Comparison of ENCODE assay signal across 13 cellular contexts in the genomic region with DNA sequence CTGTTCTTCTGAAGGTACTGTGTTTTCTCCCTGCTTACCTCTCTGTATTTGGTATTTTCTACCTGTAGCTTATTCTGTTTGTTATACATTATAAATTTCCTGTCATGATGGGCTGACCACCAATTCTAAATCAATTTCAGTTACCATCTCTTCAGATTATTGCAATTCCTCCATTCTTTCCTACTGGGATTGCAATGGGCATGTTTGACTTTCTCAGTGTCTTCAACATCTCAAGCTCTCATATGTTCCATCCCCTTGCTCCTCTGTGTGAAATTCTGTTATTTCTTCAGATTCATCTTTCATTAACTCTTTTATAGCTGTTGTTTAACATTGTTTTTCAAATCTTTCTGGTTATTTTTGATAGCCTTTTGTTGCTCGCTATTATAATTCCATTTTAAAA. TPM values are rescaled to one million over a fixed set of nuclear protein-coding genes. Genes with fewer than 3 reads are reported as not detected.
DNase-seq lines count a peak whose midpoint lies in the region; ATAC-seq and TF ChIP-seq lines count a peak whose summit lies in the region.
"Had no signal": no experiment of that assay in that cellular context is flagged by ENCODE, and none has a peak within 500 bp of the region (broad histone marks: within the 10 kb centered on the region; RNA-seq: fewer than 3 reads in every experiment).

No MANE protein-coding gene starts in this region.

- intact Hi-C loops in mammary epithelial cell (cut with micrococcal nuclease), result no loop called here
- intact Hi-C loops in breast epithelium (cut with DNase I; ENCODE audit: low total_unique reads), result no loop called here
- intact Hi-C loops in adrenal gland (cut with DNase I), result no loop called here
- intact Hi-C loops in uterus (cut with DNase I; ENCODE audit: low total_unique reads), result no loop called here

- ATAC-seq in GM19328 (IDR thresholded peaks at IDR 0.05; ENCODE audit: unreplicated experiment), result no peak
- ATAC-seq: HepG2 had no signal

- TF ChIP-seq POLR2A in breast epithelium (IDR thresholded peaks at IDR 0.05), result no peak
- TF ChIP-seq POLR2A in adrenal gland (IDR thresholded peaks at IDR 0.05), result no peak
- no peak for TF ChIP-seq POLR2A in uterus (IDR thresholded peaks at IDR 0.05)

- no peak overlapping the region for H2BK15ac ChIP-seq in mesenchymal stem cell (ENCODE audit: low read depth, poor library complexity, severe bottlenecking)

- H3K18ac ChIP-seq in mesenchymal stem cell (ENCODE audit: low read depth in 1 of 2, low read length in 2 of 2), result no peak overlapping the region

- H2AFZ ChIP-seq in mammary epithelial cell (ENCODE audit: low read depth, low read length), result no peak overlapping the region
- H2AFZ ChIP-seq in mesenchymal stem cell (ENCODE audit: low read depth, low read length), result no peak overlapping the region

- H3K4ac ChIP-seq in mesenchymal stem cell (ENCODE audit: low read depth in 1 of 2, low read length in 2 of 2), result no peak overlapping the region

- no peak overlapping the region for H3K14ac ChIP-seq in mesenchymal stem cell (ENCODE audit: low read length in 2 of 2)

- H2BK5ac ChIP-seq in mesenchymal stem cell (ENCODE audit: low read depth, low read length, poor library complexity, severe bottlenecking), result no peak overlapping the region

- in situ Hi-C loops in mammary epithelial cell (cut with MboI; ENCODE audit: low sequenced_read_pairs in 2 of 2), result no loop called here

- H2BK12ac ChIP-seq in mesenchymal stem cell (ENCODE audit: low read length in 2 of 2), result no peak overlapping the region

- 100% methylated on average over 1 of the region's 1 CpG for WGBS in mammary epithelial cell (ENCODE audit: low coverage, missing lambda C conversion rate)
- WGBS in mesenchymal stem cell, result no CpG with 5 or more reads among the region's 1 CpG
- WGBS in adrenal gland, 4 donors, result 90 to 99% (median 96%) methylated on average over 1 of the region's 1 CpG

- DNase-seq in mammary epithelial cell (no peak), breast epithelium (ENCODE audit: low spot score in 2 of 2) (no peak), SJSA1 (ENCODE audit: low read depth in 1 of 2, low spot score in 2 of 2) (no peak), mesenchymal stem cell (no peak), adrenal gland (no peak), uterus (no peak)
- DNase-seq: 8988T; ACHN; CD4-positive, CD25-positive, alpha-beta regulatory T cell; DMS79 treated with DMSO at 0.1 percent for 48 hours had no signal

- H3K23ac ChIP-seq in mesenchymal stem cell (ENCODE audit: low read length in 2 of 2), result no peak overlapping the region

- no peaks in the 10 kb centered on the region for H3K4me1 ChIP-seq in mammary epithelial cell (ENCODE audit: insufficient read depth, low read length)
- no peaks in the 10 kb centered on the region for H3K4me1 ChIP-seq in breast epithelium
- peaks cover 26% of the 10 kb centered on the region for H3K4me1 ChIP-seq in SJSA1 (replicated peaks)
- no peaks in the 10 kb centered on the region for H3K4me1 ChIP-seq in mesenchymal stem cell (ENCODE audit: control insufficient read depth, insufficient read depth, low read depth, low read length)
- no peaks in the 10 kb centered on the region for H3K4me1 ChIP-seq in adrenal gland (replicated peaks in 1 of 2)
- no peaks in the 10 kb centered on the region for H3K4me1 ChIP-seq in uterus

- TF ChIP-seq CTCF in mammary epithelial cell (conservative IDR thresholded peaks at IDR 0.05 in 1 of 2, IDR thresholded peaks at IDR 0.05 in 1 of 2; ENCODE audit: extremely low read depth in 1 of 2, insufficient read depth in 1 of 2, low read depth in 1 of 2, low read length in 2 of 2) (no peak), breast epithelium (IDR thresholded peaks at IDR 0.05) (no peak), adrenal gland (IDR thresholded peaks at IDR 0.05) (no peak), uterus (IDR thresholded peaks at IDR 0.05) (no peak)

- CTCF ChIA-PET in mammary epithelial cell (lab: Charles Lee; ENCODE audit: low non-redundant PET), result no interaction called here

- H3K9ac ChIP-seq in mammary epithelial cell (ENCODE audit: insufficient read depth, low read length) (no peak overlapping the region), mesenchymal stem cell (ENCODE audit: low read length) (peak overlapping the region; percentile 64)

- TSS peak; percentile 16 for BruUV-seq in mammary epithelial cell (replicated peaks; lab: Mats Ljungman, UMichigan)

- no peak overlapping the region for H2AK5ac ChIP-seq in mesenchymal stem cell (ENCODE audit: low read length, severe bottlenecking)

- H3K9me3 ChIP-seq in mammary epithelial cell (replicated peaks; ENCODE audit: insufficient read depth, low read length), result no peaks in the 10 kb centered on the region
- no peaks in the 10 kb centered on the region for H3K9me3 ChIP-seq in breast epithelium
- no peaks in the 10 kb centered on the region for H3K9me3 ChIP-seq in SJSA1 (replicated peaks)
- H3K9me3 ChIP-seq in mesenchymal stem cell (ENCODE audit: control insufficient read depth, low read length), result no peaks in the 10 kb centered on the region
- no peaks in the 10 kb centered on the region for H3K9me3 ChIP-seq in adrenal gland (replicated peaks in 1 of 3)
- no peaks in the 10 kb centered on the region for H3K9me3 ChIP-seq in uterus
- H3K9me3 ChIP-seq: BLaER1 treated with 17β-estradiol and CSF1 and Interleukin-3, amounts not matched to agents 10 nM and 100 nM had no signal

- no peak overlapping the region for H4K91ac ChIP-seq in mesenchymal stem cell (ENCODE audit: low read length)

- H3K27ac ChIP-seq in mammary epithelial cell (ENCODE audit: insufficient read depth, low read depth, low read length), result no peak overlapping the region
- no peak overlapping the region for H3K27ac ChIP-seq in breast epithelium
- peak overlapping the region; percentile 9 for H3K27ac ChIP-seq in SJSA1
- H3K27ac ChIP-seq in mesenchymal stem cell (ENCODE audit: low read length, poor library complexity, severe bottlenecking), result no peak overlapping the region
- H3K27ac ChIP-seq in adrenal gland, result peak overlapping the region in 1 of 5 donors; percentile 23
- H3K27ac ChIP-seq in uterus, result no peak overlapping the region

- dilution Hi-C loops in mammary epithelial cell (cut with HindIII; ENCODE audit: low sequenced_read_pairs), result loop anchor here (10.0 kb wide), 1 partner anchor 68 kb away; no protein-coding TSS in a partner anchor

- H3K27me3 ChIP-seq in mammary epithelial cell (ENCODE audit: insufficient read depth, low read length) (no peaks in the 10 kb centered on the region), breast epithelium (no peaks in the 10 kb centered on the region), SJSA1 (replicated peaks) (no peaks in the 10 kb centered on the region), mesenchymal stem cell (ENCODE audit: control insufficient read depth in 1 of 2, insufficient read depth in 1 of 2, low read length in 2 of 2) (no peaks in the 10 kb centered on the region), adrenal gland (no peaks in the 10 kb centered on the region), uterus (no peaks in the 10 kb centered on the region)
- H3K27me3 ChIP-seq: BLaER1 treated with 17β-estradiol and CSF1 and Interleukin-3, amounts not matched to agents 10 nM and 100 nM had no signal

- H2BK120ac ChIP-seq in mesenchymal stem cell (ENCODE audit: low read depth, low read length), result no peak overlapping the region

- H3K4me2 ChIP-seq in mammary epithelial cell (ENCODE audit: insufficient read depth, low read depth, low read length) (no peak overlapping the region), mesenchymal stem cell (ENCODE audit: low read length, poor library complexity, severe bottlenecking) (no peak overlapping the region)

- H3K36me3 ChIP-seq in mammary epithelial cell (ENCODE audit: insufficient read depth, low read length), result peaks cover 36% of the 10 kb centered on the region
- H3K36me3 ChIP-seq in breast epithelium, result no peaks in the 10 kb centered on the region
- H3K36me3 ChIP-seq in SJSA1, result peaks cover 82% of the 10 kb centered on the region
- peaks cover 49 to 89% of the 10 kb centered on the region in 2 experiments for H3K36me3 ChIP-seq in mesenchymal stem cell (ENCODE audit: control insufficient read depth in 1 of 2, insufficient read depth in 2 of 2, low read depth in 1 of 2, low read length in 2 of 2)
- H3K36me3 ChIP-seq in adrenal gland (replicated peaks in 1 of 2), result peaks cover 0 to 79% of the 10 kb centered on the region in 2 donors
- H3K36me3 ChIP-seq in uterus, result no peaks in the 10 kb centered on the region

- H3K79me1 ChIP-seq in mesenchymal stem cell (replicated peaks; ENCODE audit: low read length, poor library complexity, severe bottlenecking), result peaks cover 22% of the 10 kb centered on the region

- H3K4me3 ChIP-seq in mammary epithelial cell (replicated peaks in 1 of 3; ENCODE audit: insufficient read depth in 1 of 3, low read depth in 2 of 3, low read length in 3 of 3) (no peak overlapping the region), breast epithelium (no peak overlapping the region), SJSA1 (no peak overlapping the region), mesenchymal stem cell (ENCODE audit: insufficient read depth in 1 of 2, low read depth in 1 of 2, low read length in 2 of 2) (no peak overlapping the region), adrenal gland (no peak overlapping the region), uterus (no peak overlapping the region)
- H3K4me3 ChIP-seq: BLaER1 treated with 17β-estradiol and CSF1 and Interleukin-3, amounts not matched to agents 10 nM and 100 nM had no signal

- peaks cover 8% of the 10 kb centered on the region for H3K79me2 ChIP-seq in mammary epithelial cell (ENCODE audit: insufficient read depth, low read length)

- no peaks in the 10 kb centered on the region for H4K20me1 ChIP-seq in mammary epithelial cell (ENCODE audit: insufficient read depth, low read length)

- H4K8ac ChIP-seq in mesenchymal stem cell (ENCODE audit: low read length), result no peak overlapping the region

RNA-seq across cellular contexts. Expression of gene C22orf39, which starts 15.5 kb away (rescaled TPM):
- total RNA-seq in mammary epithelial cell, result 10 to 100 TPM; 12.2 to 14.7 TPM
- polyA plus RNA-seq in mammary epithelial cell, result 8.7 TPM
- polyA minus RNA-seq in mammary epithelial cell, result 7.6 TPM
- 100 to 1,000 TPM in 1 of 3 donors, 10 to 100 TPM in 2; 46.7 to 111 (median 54.4) TPM for total RNA-seq in breast epithelium
- total RNA-seq in SJSA1 (2014; rRNA removed; shearing (Covaris generic)), result 42.7 and 43.2 TPM in 2 replicates
- polyA plus RNA-seq in mesenchymal stem cell (2013, experiment 1 of 2), result 17.3 TPM
- 18.6 TPM for polyA plus RNA-seq in mesenchymal stem cell (2013, experiment 2 of 2)
- 10 to 100 TPM; 27.5 to 72.5 (median 44.4) TPM for total RNA-seq in adrenal gland
- 10 to 100 TPM; 39.6 to 49.6 (median 48.0) TPM for polyA plus RNA-seq in adrenal gland
- total RNA-seq in uterus, result 100 to 1,000 TPM in 1 of 4 donors, 10 to 100 TPM in 3; 38.4 to 112 (median 47.8) TPM

RNA-seq across cellular contexts. Expression of gene UFD1, which starts 16.0 kb away (rescaled TPM):
- total RNA-seq in mammary epithelial cell (10 to 100 TPM; 63.3 to 98.2 TPM), breast epithelium (10 to 100 TPM; 30.8 to 51.0 (median 31.8) TPM), adrenal gland (10 to 100 TPM; 20.1 to 68.9 (median 43.9) TPM), uterus (10 to 100 TPM; 30.5 to 55.0 (median 45.7) TPM)
- polyA plus RNA-seq in mammary epithelial cell (225 TPM), adrenal gland (100 to 1,000 TPM in 1 of 3 donors, 10 to 100 TPM in 2; 42.6 to 128 (median 67.6) TPM)
- polyA minus RNA-seq in mammary epithelial cell, result 147 TPM
- total RNA-seq in SJSA1 (2014; rRNA removed; shearing (Covaris generic)), result 128 and 158 TPM in 2 replicates
- polyA plus RNA-seq in mesenchymal stem cell (2013, experiment 1 of 2), result 119 TPM
- 115 TPM for polyA plus RNA-seq in mesenchymal stem cell (2013, experiment 2 of 2)

RNA-seq across cellular contexts. Expression of gene CDC45, which starts 16.7 kb away (rescaled TPM):
- total RNA-seq in mammary epithelial cell (10 to 100 TPM in 1 of 2 donors, 1 to 10 TPM in 1; 2.2 to 31.1 TPM), breast epithelium (under 1 TPM in 1 of 3 donors, not detected in 2; 0.48 TPM), adrenal gland (1 to 10 TPM in 4 of 8 donors, under 1 TPM in 3, not detected in 1; 0.87 to 2.7 (median 1.0) TPM), uterus (10 to 100 TPM in 1 of 4 donors, not detected in 3; 11.7 TPM)
- polyA plus RNA-seq in mammary epithelial cell (49.3 TPM), adrenal gland (1 to 10 TPM in 2 of 3 donors, under 1 TPM in 1; 0.88 to 2.2 (median 2.0) TPM)
- polyA minus RNA-seq in mammary epithelial cell, result 33.7 TPM
- total RNA-seq in SJSA1 (2014; rRNA removed; shearing (Covaris generic)), result 59.6 and 72.5 TPM in 2 replicates
- 3.0 TPM for polyA plus RNA-seq in mesenchymal stem cell (2013, experiment 1 of 2)
- polyA plus RNA-seq in mesenchymal stem cell (2013, experiment 2 of 2), result 2.6 TPM

RNA-seq across cellular contexts. Expression of gene MRPL40, which starts 30.7 kb away (rescaled TPM):
- total RNA-seq in mammary epithelial cell (10 to 100 TPM; 22.8 to 40.0 TPM), breast epithelium (10 to 100 TPM; 25.3 to 36.0 (median 31.8) TPM), adrenal gland (10 to 100 TPM; 22.4 to 60.3 (median 48.7) TPM), uterus (10 to 100 TPM in 3 of 4 donors, 1 to 10 TPM in 1; 5.0 to 20.4 (median 12.3) TPM)
- polyA plus RNA-seq in mammary epithelial cell (34.8 TPM), adrenal gland (100 to 1,000 TPM in 1 of 3 donors, 10 to 100 TPM in 2; 73.6 to 132 (median 92.4) TPM)
- 15.5 TPM for polyA minus RNA-seq in mammary epithelial cell
- 54.3 and 65.2 TPM in 2 replicates for total RNA-seq in SJSA1 (2014; rRNA removed; shearing (Covaris generic))
- polyA plus RNA-seq in mesenchymal stem cell (2013, experiment 1 of 2), result 39.0 TPM
- 39.5 TPM for polyA plus RNA-seq in mesenchymal stem cell (2013, experiment 2 of 2)

RNA-seq across cellular contexts. Expression of gene HIRA, which starts 31.5 kb away (rescaled TPM):
- total RNA-seq in mammary epithelial cell (10 to 100 TPM; 18.2 to 27.3 TPM), breast epithelium (10 to 100 TPM; 13.5 to 22.9 (median 18.4) TPM), adrenal gland (10 to 100 TPM; 16.6 to 47.8 (median 22.4) TPM), uterus (10 to 100 TPM in 2 of 4 donors, 1 to 10 TPM in 1, under 1 TPM in 1; 0.29 to 32.1 (median 11.7) TPM)
- polyA plus RNA-seq in mammary epithelial cell (21.0 TPM), adrenal gland (10 to 100 TPM in 2 of 3 donors, 1 to 10 TPM in 1; 8.4 to 18.5 (median 11.2) TPM)
- polyA minus RNA-seq in mammary epithelial cell, result 73.5 TPM
- 7.7 and 17.2 TPM in 2 replicates for total RNA-seq in SJSA1 (2014; rRNA removed; shearing (Covaris generic))
- polyA plus RNA-seq in mesenchymal stem cell (2013, experiment 1 of 2), result 13.4 TPM
- polyA plus RNA-seq in mesenchymal stem cell (2013, experiment 2 of 2), result 13.6 TPM
